Comparison of ENCODE assay signal across 1 cellular context in genomic region chr1:29230204-29230552, GRCh38.
TF ChIP-seq lines count a peak whose summit lies in the region.

No MANE protein-coding gene starts in this region.

TF ChIP-seq in K562, 482 proteins besides CTCF, POLR2A, EP300 and RAD21 (continued from another document):
- TF ChIP-seq ZNF592 (IDR thresholded peaks at IDR 0.05) (no peak), SMARCA5 (IDR thresholded peaks at IDR 0.05) (peak; percentile 28; the same call in 1 of the 2 replicates), SREBF2 (CRISPR knock-in tag; IDR thresholded peaks at IDR 0.05) (no peak), EP400 (IDR thresholded peaks at IDR 0.05) (no peak), FOXA3 (CRISPR knock-in tag; conservative IDR thresholded peaks at IDR 0.05 in 1 of 2, IDR thresholded peaks at IDR 0.05 in 1 of 2) (no peak), FOXJ2 (tag; IDR thresholded peaks at IDR 0.05) (no peak), TBL1XR1 (IDR thresholded peaks at IDR 0.05; ENCODE audit: low read length in 2 of 2) (no peak), DDX20 (tag; IDR thresholded peaks at IDR 0.05; ENCODE audit: low read depth) (no peak), FOXM1 (IDR thresholded peaks at IDR 0.05; ENCODE audit: low read depth) (no peak), FOXM1 (CRISPR knock-in tag; IDR thresholded peaks at IDR 0.05; ENCODE audit: low read depth) (no peak), MAFF (IDR thresholded peaks at IDR 0.05; ENCODE audit: low read length) (no peak), EGR1 (conservative IDR thresholded peaks at IDR 0.05) (no peak)
